16 cellular contexts compared by ENCODE assay signal in the genomic region with DNA sequence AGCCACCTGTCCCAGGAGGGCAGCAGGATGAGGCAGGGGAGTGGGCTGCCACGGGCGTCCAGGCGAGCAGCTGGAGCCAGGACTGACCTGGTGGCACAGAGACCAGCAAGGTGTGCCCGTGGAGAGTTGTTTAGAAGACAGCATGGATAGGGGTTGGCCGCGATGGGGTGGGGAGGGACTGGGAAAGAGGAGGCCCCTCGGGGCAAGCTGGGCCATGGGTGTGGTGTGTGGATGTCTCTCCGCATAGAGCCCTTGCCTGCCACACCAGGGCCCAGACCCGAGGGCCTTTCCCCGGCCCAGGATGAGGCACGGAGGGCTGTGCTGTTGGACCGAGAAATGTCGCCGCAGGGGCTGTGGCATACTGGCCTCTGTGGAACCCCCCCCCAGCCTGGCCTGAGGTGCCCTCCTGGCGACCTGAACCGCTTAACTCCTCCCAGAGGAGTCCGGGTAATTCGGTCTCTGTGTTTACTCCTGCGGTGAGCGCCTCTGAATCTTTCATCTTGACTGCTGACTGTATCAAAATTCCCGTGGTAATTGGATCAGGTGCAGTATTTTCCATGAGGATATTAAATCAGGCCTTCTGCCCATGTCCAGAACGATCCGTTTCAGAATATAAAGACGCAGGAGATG. TPM values are rescaled to one million over a fixed set of nuclear protein-coding genes. Genes with fewer than 3 reads are reported as not detected.
DNase-seq lines count a peak whose midpoint lies in the region; ATAC-seq and TF ChIP-seq lines count a peak whose summit lies in the region.
"Had no signal": no experiment of that assay in that cellular context is flagged by ENCODE, and none has a peak within 500 bp of the region (broad histone marks: within the 10 kb centered on the region; RNA-seq: fewer than 3 reads in every experiment).

No MANE protein-coding gene starts in this region.

- no peaks in the 10 kb centered on the region for H3K36me3 ChIP-seq in neural progenitor cell
- H3K36me3 ChIP-seq: SJCRH30 had no signal

- H2AFZ ChIP-seq in neural progenitor cell (replicated peaks): no peak overlapping the region
- H2AFZ ChIP-seq: PC-9 had no signal

- no peaks in the 10 kb centered on the region for H3K27me3 ChIP-seq in neural progenitor cell

- H3K4me1 Mint-ChIP-seq in neural progenitor cell: peaks cover 70% of the 10 kb centered on the region

- no peaks in the 10 kb centered on the region for H3K9me3 ChIP-seq in neural progenitor cell (ENCODE audit: low read depth)

- no peak overlapping the region for H3K9ac ChIP-seq in neural progenitor cell

- H3K27me3 Mint-ChIP-seq in neural progenitor cell (ENCODE audit: insufficient read depth, low read depth): peaks cover 21% of the 10 kb centered on the region
- H3K27me3 Mint-ChIP-seq: CD4-positive, alpha-beta T cell had no signal

- no peaks in the 10 kb centered on the region for H3K9me3 Mint-ChIP-seq in neural progenitor cell
- H3K9me3 Mint-ChIP-seq: CD4-positive, alpha-beta T cell had no signal

- no peaks in the 10 kb centered on the region for H4K20me1 ChIP-seq in neural progenitor cell (ENCODE audit: low read depth)

- H3K4me2 ChIP-seq in neural progenitor cell: no peak overlapping the region
- H3K4me2 ChIP-seq: PC-9 had no signal

- no peak for ATAC-seq in HG03108 (IDR thresholded peaks at IDR 0.05; ENCODE audit: unreplicated experiment)

- no peaks in the 10 kb centered on the region for H3K36me3 Mint-ChIP-seq in neural progenitor cell

- H3K4me3 Mint-ChIP-seq in neural progenitor cell: no peak overlapping the region
- H3K4me3 Mint-ChIP-seq: CD4-positive, alpha-beta T cell had no signal

- no peaks in the 10 kb centered on the region for H3K79me2 ChIP-seq in neural progenitor cell (ENCODE audit: low read depth)

- H3K4me3 ChIP-seq in neural progenitor cell: no peak overlapping the region
- H3K4me3 ChIP-seq: PC-9, SJCRH30 had no signal

- DNase-seq in D341Med (ENCODE audit: low spot score): peak; percentile 26
- DNase-seq in ELF-1 (ENCODE audit: low read depth, low spot score): peak; percentile 50
- DNase-seq in NCI-H82 treated with DMSO at 0.1 percent for 48 hours (lab: John Stamatoyannopoulos, UW; ENCODE audit: unreplicated experiment): peak; percentile 85
- no peak for DNase-seq in neural progenitor cell (ENCODE audit: low spot score)
- no peak for DNase-seq in activated gamma-delta T cell treated with Interleukin-2 at 50 U/mL for 16 hours
- no peak for DNase-seq in nucleus accumbens (lab: John Stamatoyannopoulos, UW)
- DNase-seq: CD4-positive, alpha-beta T cell; DMS53; KG1; NCI-H1048; NCI-H1694 treated with DMSO at 0.1 percent for 48 hours; NCI-H524 treated with DMSO at 0.1 percent for 48 hours; PC-9 had no signal

- peaks cover 15% of the 10 kb centered on the region for H3K4me1 ChIP-seq in neural progenitor cell

- no peaks in the 10 kb centered on the region for H3F3A ChIP-seq in neural progenitor cell (ENCODE audit: low read depth)

- H3K27ac ChIP-seq in neural progenitor cell: no peak overlapping the region
- H3K27ac ChIP-seq: PC-9, SJCRH30 had no signal

- H3K27ac Mint-ChIP-seq in neural progenitor cell: peak overlapping the region; percentile 85
- H3K27ac Mint-ChIP-seq: CD4-positive, alpha-beta T cell had no signal

- no peak for TF ChIP-seq CTCF in neural progenitor cell (IDR thresholded peaks at IDR 0.05)

RNA-seq across cellular contexts. Expression of a gene that starts 22.5 kb away (rescaled TPM):
- total RNA-seq in neural progenitor cell (ENCODE audit: low replicate concordance): 0.03 TPM in 1 of 2 replicates, not detected in the other
- total RNA-seq: SJCRH30 had no signal

RNA-seq across cellular contexts. Expression of a gene that starts 47.4 kb away (rescaled TPM):
- total RNA-seq in neural progenitor cell (ENCODE audit: low replicate concordance): 1.8 and 7.2 TPM in 2 replicates
- total RNA-seq: CD4-positive, alpha-beta T cell; T-helper 2 cell treated with Interferon-gamma antibody and Interleukin-4, amounts not matched to agents 100 ng/mL and 5 ng/mL, for 36 hours had no signal

Comparison
In these comparisons a context has a peak if more than half of its experiments do, and no peak if none do; other contexts are left out.
1. DNase-seq: peak in D341Med (single experiment), ELF-1 (single experiment) and NCI-H82 treated with DMSO at 0.1 percent for 48 hours (single experiment); none in neural progenitor cell (single experiment), activated gamma-delta T cell treated with Interleukin-2 at 50 U/mL for 16 hours (single experiment) and nucleus accumbens (0 of 56).